Comparison of ENCODE assay signal across 1 cellular context in genomic region chr3:172080503-172080902, GRCh38.
TF ChIP-seq lines count a peak whose summit lies in the region.

No MANE protein-coding gene starts in this region.

TF ChIP-seq in HepG2, 621 proteins besides CTCF, POLR2A, EP300 and RAD21 (continued from another document and continues in another):
- TF ChIP-seq USF2 (IDR thresholded peaks at IDR 0.05; ENCODE audit: low read depth, low read length) (no peak), USF2 (CRISPR knock-in tag; IDR thresholded peaks at IDR 0.05; ENCODE audit: borderline replicate concordance) (no peak), ZNF549 (CRISPR knock-in tag; IDR thresholded peaks at IDR 0.05) (no peak), DDIT3 (CRISPR knock-in tag; IDR thresholded peaks at IDR 0.05) (no peak), ZFP62 (CRISPR knock-in tag; IDR thresholded peaks at IDR 0.05) (no peak), ZNF607 (CRISPR knock-in tag; IDR thresholded peaks at IDR 0.05; ENCODE audit: borderline replicate concordance) (no peak), ZNF18 (CRISPR knock-in tag; IDR thresholded peaks at IDR 0.05; ENCODE audit: insufficient replicate concordance) (no peak), ZNF557 (CRISPR knock-in tag; IDR thresholded peaks at IDR 0.05) (no peak), SMC3 (IDR thresholded peaks at IDR 0.05; ENCODE audit: low read length) (no peak), ZNF121 (CRISPR knock-in tag; IDR thresholded peaks at IDR 0.05) (no peak), ZNF431 (CRISPR knock-in tag; IDR thresholded peaks at IDR 0.05; ENCODE audit: borderline replicate concordance, low read depth) (no peak), ARID3A (IDR thresholded peaks at IDR 0.05; ENCODE audit: low read depth, low read length) (no peak), MAFG (CRISPR knock-in tag; IDR thresholded peaks at IDR 0.05) (no peak), ZNF850 (CRISPR knock-in tag; conservative IDR thresholded peaks at IDR 0.05) (no peak), THRA (CRISPR knock-in tag; IDR thresholded peaks at IDR 0.05; ENCODE audit: borderline replicate concordance) (no peak), RBM22 (optimal IDR thresholded peaks at IDR 0.05; ENCODE audit: low read length) (peak; percentile 96), ZNF282 (IDR thresholded peaks at IDR 0.05; ENCODE audit: partially characterized antibody) (no peak), ZNF329 (CRISPR knock-in tag; IDR thresholded peaks at IDR 0.05; ENCODE audit: low read depth) (no peak), ZHX2 (IDR thresholded peaks at IDR 0.05; ENCODE audit: low read depth) (no peak), ZHX2 (CRISPR knock-in tag; IDR thresholded peaks at IDR 0.05; ENCODE audit: borderline replicate concordance) (no peak), HDAC2 (CRISPR knock-in tag; IDR thresholded peaks at IDR 0.05) (peak; percentile 85), KDM5A (IDR thresholded peaks at IDR 0.05; ENCODE audit: borderline replicate concordance, low read length) (no peak), PHF5A (CRISPR knock-in tag; IDR thresholded peaks at IDR 0.05; ENCODE audit: low read depth, unreplicated experiment) (no peak), ZNF614 (CRISPR knock-in tag; IDR thresholded peaks at IDR 0.05; ENCODE audit: borderline replicate concordance) (no peak), PBX3 (CRISPR knock-in tag; IDR thresholded peaks at IDR 0.05; ENCODE audit: borderline replicate concordance) (no peak), PAWR (CRISPR knock-in tag; IDR thresholded peaks at IDR 0.05; ENCODE audit: borderline replicate concordance) (no peak), STAT6 (CRISPR knock-in tag; IDR thresholded peaks at IDR 0.05; ENCODE audit: borderline replicate concordance) (no peak), MYC (CRISPR knock-in tag; IDR thresholded peaks at IDR 0.05; ENCODE audit: borderline replicate concordance) (no peak), LCORL (IDR thresholded peaks at IDR 0.05) (peak; percentile 70; the same call in 1 of the 2 replicates), LCORL (CRISPR knock-in tag; IDR thresholded peaks at IDR 0.05) (peak; percentile 79), DR1 (CRISPR knock-in tag; IDR thresholded peaks at IDR 0.05) (no peak), ZBTB8A (CRISPR knock-in tag; IDR thresholded peaks at IDR 0.05; ENCODE audit: borderline replicate concordance, low read depth) (no peak), ARID2 (CRISPR knock-in tag; IDR thresholded peaks at IDR 0.05; ENCODE audit: borderline replicate concordance) (no peak), TOPORS (CRISPR knock-in tag; IDR thresholded peaks at IDR 0.05) (no peak), RARA (CRISPR knock-in tag; IDR thresholded peaks at IDR 0.05) (peak; percentile 56), ZNF543 (CRISPR knock-in tag; IDR thresholded peaks at IDR 0.05) (no peak), HES4 (CRISPR knock-in tag; IDR thresholded peaks at IDR 0.05; ENCODE audit: borderline replicate concordance) (no peak), JDP2 (CRISPR knock-in tag; IDR thresholded peaks at IDR 0.05; ENCODE audit: borderline replicate concordance) (no peak), ZNF296 (CRISPR knock-in tag; conservative IDR thresholded peaks at IDR 0.05) (no peak), SMARCC2 (IDR thresholded peaks at IDR 0.05) (no peak), NKX3-1 (CRISPR knock-in tag; IDR thresholded peaks at IDR 0.05) (no peak), GRHL1 (CRISPR knock-in tag; conservative IDR thresholded peaks at IDR 0.05) (no peak), ZNF274 (CRISPR knock-in tag; IDR thresholded peaks at IDR 0.05) (no peak), FOSL2 (CRISPR knock-in tag; IDR thresholded peaks at IDR 0.05) (no peak), PTBP1 (IDR thresholded peaks at IDR 0.05; ENCODE audit: low read depth, low read length, poor library complexity, severe bottlenecking) (no peak), JARID2 (CRISPR knock-in tag; IDR thresholded peaks at IDR 0.05; ENCODE audit: insufficient replicate concordance) (no peak), ZNF275 (CRISPR knock-in tag; IDR thresholded peaks at IDR 0.05; ENCODE audit: borderline replicate concordance) (no peak)
